ENCODE assay signal across 25 cellular contexts in genomic region chr12:2894961-2895360, GRCh38. TPM values are rescaled to one million over a fixed set of nuclear protein-coding genes. Genes with fewer than 3 reads are reported as not detected.
DNase-seq lines count a peak whose midpoint lies in the region; ATAC-seq and TF ChIP-seq lines count a peak whose summit lies in the region.
"Had no signal": no experiment of that assay in that cellular context is flagged by ENCODE, and none has a peak within 500 bp of the region (broad histone marks: within the 10 kb centered on the region; RNA-seq: fewer than 3 reads in every experiment).

No MANE protein-coding gene starts in this region.

- H3K27me3 Mint-ChIP-seq in osteocyte (ENCODE audit: unreplicated experiment) = no peaks in the 10 kb centered on the region
- no peaks in the 10 kb centered on the region for H3K27me3 Mint-ChIP-seq in activated CD8-positive, alpha-beta T cell treated with anti-CD3 and anti-CD28 coated beads, Interleukin-2, amount 10 ng/mL, durations not matched to agents 7 days and 5 days (ENCODE audit: low read depth)
- H3K27me3 Mint-ChIP-seq: activated naive CD8-positive, alpha-beta T cell treated with anti-CD3 and anti-CD28 coated beads, Interleukin-2, amount 10 ng/mL, durations not matched to agents 7 days and 5 days; CD4-positive, CD25-positive, alpha-beta regulatory T cell; stimulated activated naive B cell treated with anti-CD40 and anti-IgM and Interleukin-4, amounts not matched to agents 10 μg/mL and 1 μg/mL and 100 μg/mL, for 72 hours had no signal

- DNase-seq in A673 (ENCODE audit: low spot score) (no peak), PC-9 (no peak), fibroblast of gingiva (ENCODE audit: low read depth) (peak; percentile 59), osteocyte (ENCODE audit: extremely low spot score, unreplicated experiment) (no peak), HuH-7 (ENCODE audit: low spot score) (no peak), NCI-H2081 (lab: John Stamatoyannopoulos, UW) (no peak)
- no peak for DNase-seq in activated CD8-positive, alpha-beta T cell treated with anti-CD3 and anti-CD28 coated beads, Interleukin-2, amount 10 ng/mL, durations not matched to agents 7 days and 5 days
- DNase-seq: activated CD4-positive, alpha-beta T cell treated with anti-CD3 and anti-CD28 coated beads for 1 hour; activated naive CD8-positive, alpha-beta T cell treated with anti-CD3 and anti-CD28 coated beads, Interleukin-2, amount 10 ng/mL, durations not matched to agents 7 days and 5 days; CD4-positive, CD25-positive, alpha-beta regulatory T cell; heart right ventricle; IMR-90; left ventricle myocardium inferior; NCI-H146; NCI-H226; occipital lobe; right cardiac atrium; stimulated activated naive B cell treated with anti-CD40 and anti-IgM and Interleukin-4, amounts not matched to agents 10 μg/mL and 1 μg/mL and 100 μg/mL, for 72 hours; transverse colon had no signal

- H3K9me2 ChIP-seq in PC-9 (ENCODE audit: insufficient read depth) = no peaks in the 10 kb centered on the region

- no peak overlapping the region for H3K4me3 ChIP-seq in A673 (ENCODE audit: low read depth, low read length, poor library complexity, severe bottlenecking)
- H3K4me3 ChIP-seq in PC-9 = no peak overlapping the region
- H3K4me3 ChIP-seq: breast epithelium, heart right ventricle, left ventricle myocardium inferior, transverse colon had no signal

- peaks cover 38% of the 10 kb centered on the region for H3K4me1 Mint-ChIP-seq in osteocyte (ENCODE audit: unreplicated experiment)
- peaks cover 22% of the 10 kb centered on the region for H3K4me1 Mint-ChIP-seq in activated CD8-positive, alpha-beta T cell treated with anti-CD3 and anti-CD28 coated beads, Interleukin-2, amount 10 ng/mL, durations not matched to agents 7 days and 5 days (ENCODE audit: low read depth)

- peak overlapping the region; percentile 21 for H3K4me2 ChIP-seq in PC-9

- H3K27ac ChIP-seq in A673 (ENCODE audit: low read depth, low read length, poor library complexity, severe bottlenecking) (peak overlapping the region; percentile 10), PC-9 (peak overlapping the region; percentile 73)
- H3K27ac ChIP-seq: breast epithelium, heart right ventricle, left ventricle myocardium inferior had no signal

- no peaks in the 10 kb centered on the region; the same call in none of the 2 replicates for H4K20me1 ChIP-seq in PC-9 (ENCODE audit: insufficient read depth)

- intact Hi-C loops in A673 (cut with micrococcal nuclease; ENCODE audit: unreplicated experiment) (no loop called here), PC-9 (cut with micrococcal nuclease; ENCODE audit: unreplicated experiment) (no loop called here)

- ATAC-seq in activated CD8-positive, alpha-beta T cell treated with anti-CD3 and anti-CD28 coated beads, Interleukin-2, amount 10 ng/mL, durations not matched to agents 7 days and 5 days = no peak
- ATAC-seq in HG03139 (IDR thresholded peaks at IDR 0.05; ENCODE audit: unreplicated experiment) = no peak
- ATAC-seq: HCT116; heart right ventricle; right cardiac atrium; stimulated activated naive B cell treated with anti-CD40 and anti-IgM and Interleukin-4, amounts not matched to agents 10 μg/mL and 1 μg/mL and 100 μg/mL, for 72 hours had no signal

- H2AFZ ChIP-seq in PC-9 = no peak overlapping the region

- POLR2A ChIA-PET in A673 (lab: Charles Lee; ENCODE audit: low non-redundant PET) (no interaction called here), PC-9 (lab: Charles Lee; ENCODE audit: unreplicated experiment) (no interaction called here)
- POLR2A ChIA-PET in activated CD8-positive, alpha-beta T cell treated with anti-CD3 and anti-CD28 coated beads, Interleukin-2, amount 10 ng/mL, durations not matched to agents 7 days and 5 days (lab: Charles Lee) = no interaction called here

- H3K4me1 ChIP-seq in A673 (ENCODE audit: insufficient read depth, low read length, poor library complexity, severe bottlenecking) (peaks cover 14% of the 10 kb centered on the region), PC-9 (replicated peaks; ENCODE audit: insufficient read depth) (peaks cover 42% of the 10 kb centered on the region)
- H3K4me1 ChIP-seq: breast epithelium had no signal

- peak overlapping the region; percentile 18 for H3K27ac Mint-ChIP-seq in osteocyte (ENCODE audit: unreplicated experiment)
- no peak overlapping the region for H3K27ac Mint-ChIP-seq in activated CD8-positive, alpha-beta T cell treated with anti-CD3 and anti-CD28 coated beads, Interleukin-2, amount 10 ng/mL, durations not matched to agents 7 days and 5 days
- H3K27ac Mint-ChIP-seq: activated naive CD8-positive, alpha-beta T cell treated with anti-CD3 and anti-CD28 coated beads, Interleukin-2, amount 10 ng/mL, durations not matched to agents 7 days and 5 days; stimulated activated naive B cell treated with anti-CD40 and anti-IgM and Interleukin-4, amounts not matched to agents 10 μg/mL and 1 μg/mL and 100 μg/mL, for 72 hours had no signal

- CTCF ChIA-PET in A673 (lab: Charles Lee) (no interaction called here), PC-9 (lab: Charles Lee) (no interaction called here)
- CTCF ChIA-PET in activated CD8-positive, alpha-beta T cell treated with anti-CD3 and anti-CD28 coated beads, Interleukin-2, amount 10 ng/mL, durations not matched to agents 7 days and 5 days (lab: Charles Lee) = interaction anchor here (1.0 to 1.2 kb wide), 2 partner anchors 10 to 49 kb away, joined by 3 to 4 read pairs; no protein-coding TSS in a partner anchor

- peaks cover 24% of the 10 kb centered on the region for H3F3A ChIP-seq in PC-9 (ENCODE audit: insufficient read depth, low read depth)

- H3K9me3 Mint-ChIP-seq in osteocyte (ENCODE audit: unreplicated experiment) = no peaks in the 10 kb centered on the region
- H3K9me3 Mint-ChIP-seq in activated CD8-positive, alpha-beta T cell treated with anti-CD3 and anti-CD28 coated beads, Interleukin-2, amount 10 ng/mL, durations not matched to agents 7 days and 5 days (ENCODE audit: insufficient read depth) = no peaks in the 10 kb centered on the region
- H3K9me3 Mint-ChIP-seq: activated naive CD8-positive, alpha-beta T cell treated with anti-CD3 and anti-CD28 coated beads, Interleukin-2, amount 10 ng/mL, durations not matched to agents 7 days and 5 days; CD4-positive, CD25-positive, alpha-beta regulatory T cell; stimulated activated naive B cell treated with anti-CD40 and anti-IgM and Interleukin-4, amounts not matched to agents 10 μg/mL and 1 μg/mL and 100 μg/mL, for 72 hours had no signal

- H3K79me2 ChIP-seq in PC-9 (ENCODE audit: low read depth) = peaks cover 56% of the 10 kb centered on the region

- H3K9me3 ChIP-seq in A673 (ENCODE audit: low read depth, low read length, poor library complexity, severe bottlenecking) = no peaks in the 10 kb centered on the region
- H3K9me3 ChIP-seq in PC-9 (ENCODE audit: insufficient read depth, low read depth) = no peaks in the 10 kb centered on the region
- H3K9me3 ChIP-seq: breast epithelium, heart right ventricle, left ventricle myocardium inferior, transverse colon had no signal

- peaks cover 3% of the 10 kb centered on the region for H3K36me3 Mint-ChIP-seq in osteocyte (ENCODE audit: unreplicated experiment)
- peaks cover 6% of the 10 kb centered on the region for H3K36me3 Mint-ChIP-seq in activated CD8-positive, alpha-beta T cell treated with anti-CD3 and anti-CD28 coated beads, Interleukin-2, amount 10 ng/mL, durations not matched to agents 7 days and 5 days (ENCODE audit: low read depth)
- H3K36me3 Mint-ChIP-seq: activated naive CD8-positive, alpha-beta T cell treated with anti-CD3 and anti-CD28 coated beads, Interleukin-2, amount 10 ng/mL, durations not matched to agents 7 days and 5 days had no signal

- TF ChIP-seq CTCF in A673 (conservative IDR thresholded peaks at IDR 0.05; ENCODE audit: low read depth, low read length) (no peak), PC-9 (conservative IDR thresholded peaks at IDR 0.05) (no peak), osteocyte (IDR thresholded peaks at IDR 0.05) (no peak)

- H3K27me3 ChIP-seq in A673 (replicated peaks; ENCODE audit: insufficient read depth, low read depth, low read length, poor library complexity) (no peaks in the 10 kb centered on the region), PC-9 (ENCODE audit: insufficient read depth, low read depth) (no peaks in the 10 kb centered on the region)
- H3K27me3 ChIP-seq: breast epithelium, heart right ventricle, transverse colon had no signal

- no peak overlapping the region for H3K4me3 Mint-ChIP-seq in osteocyte (ENCODE audit: unreplicated experiment)
- H3K4me3 Mint-ChIP-seq in activated CD8-positive, alpha-beta T cell treated with anti-CD3 and anti-CD28 coated beads, Interleukin-2, amount 10 ng/mL, durations not matched to agents 7 days and 5 days = no peak overlapping the region
- H3K4me3 Mint-ChIP-seq: activated naive CD8-positive, alpha-beta T cell treated with anti-CD3 and anti-CD28 coated beads, Interleukin-2, amount 10 ng/mL, durations not matched to agents 7 days and 5 days; stimulated activated naive B cell treated with anti-CD40 and anti-IgM and Interleukin-4, amounts not matched to agents 10 μg/mL and 1 μg/mL and 100 μg/mL, for 72 hours had no signal

- H3K36me3 ChIP-seq in A673 (ENCODE audit: insufficient read depth, low read length, poor library complexity, severe bottlenecking) (no peaks in the 10 kb centered on the region), PC-9 (ENCODE audit: low read depth) (no peaks in the 10 kb centered on the region)
- H3K36me3 ChIP-seq: breast epithelium, left ventricle myocardium inferior, transverse colon had no signal

- BruUV-seq in A673 (replicated peaks; lab: Mats Ljungman, UMichigan) = no TSS peak
- no TSS peak for BruUV-seq in PC-9 (replicated peaks; lab: Mats Ljungman, UMichigan)

RNA-seq across cellular contexts. Expression of gene TULP3, which starts 4.3 kb away (rescaled TPM):
- total RNA-seq in A673 (2021) = 48.1 and 55.6 TPM in 2 replicates
- 39.0 and 54.6 TPM in 2 replicates for total RNA-seq in PC-9 (2021)
- 30.8 and 31.2 TPM in 2 replicates for total RNA-seq in osteocyte
- 10 to 100 TPM in 1 of 2 experiments, 1 to 10 TPM in 1; 9.2 to 10.5 TPM for total RNA-seq in activated CD8-positive, alpha-beta T cell treated with anti-CD3 and anti-CD28 coated beads, Interleukin-2, amount 10 ng/mL, durations not matched to agents 7 days and 5 days

RNA-seq across cellular contexts. Expression of gene RHNO1, which starts 17.9 kb away (rescaled TPM):
- total RNA-seq in A673 (2021) = 71.7 and 79.9 TPM in 2 replicates
- total RNA-seq in PC-9 (2021) = 60.1 and 77.9 TPM in 2 replicates
- 18.8 and 24.5 TPM in 2 replicates for total RNA-seq in osteocyte
- total RNA-seq in activated CD8-positive, alpha-beta T cell treated with anti-CD3 and anti-CD28 coated beads, Interleukin-2, amount 10 ng/mL, durations not matched to agents 7 days and 5 days = 10 to 100 TPM; 56.9 to 65.9 TPM

RNA-seq across cellular contexts. Expression of gene FOXM1, which starts 18.0 kb away (rescaled TPM):
- total RNA-seq in A673 (2021) (198 and 200 TPM in 2 replicates), PC-9 (2021) (161 and 225 TPM in 2 replicates), osteocyte (14.9 and 17.4 TPM in 2 replicates)
- total RNA-seq in activated CD8-positive, alpha-beta T cell treated with anti-CD3 and anti-CD28 coated beads, Interleukin-2, amount 10 ng/mL, durations not matched to agents 7 days and 5 days = 100 to 1,000 TPM; 138 to 142 TPM

RNA-seq across cellular contexts. Expression of gene TEX52, which starts 38.1 kb away (rescaled TPM):
- total RNA-seq in A673 (2021) (0.44 TPM in 1 of 2 replicates, not detected in the other), PC-9 (2021) (not detected in 2 replicates), osteocyte (not detected in 2 replicates)
- under 1 TPM; 0.29 to 0.40 TPM for total RNA-seq in activated CD8-positive, alpha-beta T cell treated with anti-CD3 and anti-CD28 coated beads, Interleukin-2, amount 10 ng/mL, durations not matched to agents 7 days and 5 days
- total RNA-seq: A172; breast epithelium; CD4-positive, CD25-positive, alpha-beta regulatory T cell; dermis microvascular lymphatic vessel endothelial cell; heart right ventricle; IMR-90; left ventricle myocardium inferior; M059J; occipital lobe; right cardiac atrium; transverse colon had no signal
